In genomic region chr1:25774921-25775774, GRCh38 we compare ENCODE assay signal across 8 cellular contexts. TPM values are rescaled to one million over a fixed set of nuclear protein-coding genes. Genes with fewer than 3 reads are reported as not detected.
DNase-seq lines count a peak whose midpoint lies in the region; ATAC-seq and TF ChIP-seq lines count a peak whose summit lies in the region.

No MANE protein-coding gene starts in this region.

- H3K36me3 ChIP-seq in body of pancreas (replicated peaks in 1 of 2; ENCODE audit: insufficient read depth in 1 of 2, low read depth in 2 of 2): no peaks in the 10 kb centered on the region
- peaks cover 0 to 4% of the 10 kb centered on the region in 2 donors for H3K36me3 ChIP-seq in vagina

- ATAC-seq in body of pancreas: no peak
- ATAC-seq in left cardiac atrium: no peak
- ATAC-seq in GM21360 (IDR thresholded peaks at IDR 0.05; ENCODE audit: unreplicated experiment): no peak

- H3K27ac ChIP-seq in body of pancreas (peak overlapping the region in 3 of 4 donors; percentile 72 to 85 (median 83)), vagina (no peak overlapping the region)

- intact Hi-C loops in body of pancreas (cut with DNase I) (no loop called here), left cardiac atrium (cut with DNase I) (no loop called here), vagina (cut with DNase I) (no loop called here)

- H3K27me3 ChIP-seq in body of pancreas: no peaks in the 10 kb centered on the region
- no peaks in the 10 kb centered on the region for H3K27me3 ChIP-seq in vagina

- H3K9me3 ChIP-seq in body of pancreas (no peaks in the 10 kb centered on the region), vagina (no peaks in the 10 kb centered on the region)

- no peak for TF ChIP-seq POLR2A in body of pancreas (IDR thresholded peaks at IDR 0.05)
- no peak for TF ChIP-seq POLR2A in vagina (IDR thresholded peaks at IDR 0.05)

- DNase-seq in KBM-7 (peak; percentile 59), T-helper 9 cell (peak; percentile 67), body of pancreas (no peak), cortex of kidney (lab: John Stamatoyannopoulos, UW) (no peak), left cardiac atrium (no peak), vagina (ENCODE audit: extremely low spot score in 2 of 2) (no peak)
- peak; percentile 53 to 80 (median 75) for DNase-seq in stimulated activated CD4-positive, alpha-beta T cell treated with anti-CD3 and anti-CD28 coated beads, TNF-alpha, amount 100 ng/mL, for 4 hours (ENCODE audit: low read depth in 3 of 3)

- no peak for TF ChIP-seq CTCF in body of pancreas (IDR thresholded peaks at IDR 0.05)
- no peak for TF ChIP-seq CTCF in vagina (IDR thresholded peaks at IDR 0.05)

- 47 to 53% methylated on average over 13 of the region's 16 CpGs for WGBS in body of pancreas, 2 donors

- in situ Hi-C loops in KBM-7 (cut with MboI; ENCODE audit: low pct_unique_long_range_greater_than_20kb, low sequenced_read_pairs): no loop called here

- H3K4me1 ChIP-seq in body of pancreas (peaks cover 58% of the 10 kb centered on the region), vagina (peaks cover 29% of the 10 kb centered on the region)

- H3K4me3 ChIP-seq in body of pancreas: no peak overlapping the region
- no peak overlapping the region for H3K4me3 ChIP-seq in vagina

RNA-seq across cellular contexts. Expression of gene SELENON, which starts 24.8 kb away (rescaled TPM):
- total RNA-seq in body of pancreas: 10 to 100 TPM; 22.8 to 27.4 TPM
- total RNA-seq in left cardiac atrium: 10 to 100 TPM; 43.9 to 50.7 TPM
- 39.0 TPM for total RNA-seq in vagina

RNA-seq across cellular contexts. Expression of gene MTFR1L, which starts 44.6 kb away (rescaled TPM):
- total RNA-seq in body of pancreas (10 to 100 TPM; 39.7 to 56.4 TPM), left cardiac atrium (100 to 1,000 TPM; 126 to 139 TPM), vagina (55.7 TPM)

Comparison
In these comparisons a context has a peak if more than half of its experiments do, and no peak if none do; other contexts are left out.
1. DNase-seq: peak in KBM-7 (single experiment), T-helper 9 cell (single experiment) and stimulated activated CD4-positive, alpha-beta T cell treated with anti-CD3 and anti-CD28 coated beads, TNF-alpha, amount 100 ng/mL, for 4 hours (3 of 3); none in body of pancreas (0 of 4), cortex of kidney (single experiment), left cardiac atrium (single experiment) and vagina (0 of 2).